In genomic region chr19:13056052-13056660, GRCh38 we compare ENCODE assay signal across 10 cellular contexts. TPM values are rescaled to one million over a fixed set of nuclear protein-coding genes. Genes with fewer than 3 reads are reported as not detected.
DNase-seq lines count a peak whose midpoint lies in the region; ATAC-seq and TF ChIP-seq lines count a peak whose summit lies in the region.
"Had no signal": no experiment of that assay in that cellular context is flagged by ENCODE, and none has a peak within 500 bp of the region (broad histone marks: within the 10 kb centered on the region; RNA-seq: fewer than 3 reads in every experiment).

No MANE protein-coding gene starts in this region.

- WGBS in testis, 2 donors = 27 to 39% methylated on average over 14 to 17 of the region's 17 CpGs

- in situ Hi-C loops in brain microvascular endothelial cell (cut with HindIII; ENCODE audit: low pct_ligation_motif_present, low sequenced_read_pairs) = no loop called here

- no peaks in the 10 kb centered on the region for H3K27me3 ChIP-seq in brain microvascular endothelial cell (replicated peaks)
- H3K27me3 ChIP-seq in testis = no peaks in the 10 kb centered on the region

- H3K4me1 ChIP-seq in testis = peaks cover 98% of the 10 kb centered on the region

- peak overlapping the region; percentile 32 for H3K4me3 ChIP-seq in HFF-Myc (replicated peaks; ENCODE audit: low read depth, low read length)
- no peak overlapping the region for H3K4me3 ChIP-seq in brain microvascular endothelial cell (ENCODE audit: low read depth, low read length)
- no peak overlapping the region for H3K4me3 ChIP-seq in testis

- H3K9me3 ChIP-seq in testis = no peaks in the 10 kb centered on the region

- TF ChIP-seq POLR2A in testis (IDR thresholded peaks at IDR 0.05) = no peak

- DNase-seq in HFF-Myc (ENCODE audit: extremely low read depth, low read depth) = peak; percentile 67
- DNase-seq in brain microvascular endothelial cell = no peak
- DNase-seq in kidney tubule cell (ENCODE audit: low spot score) = peak; percentile 78
- peak; percentile 65 for DNase-seq in testis
- DNase-seq in HUDEP-2 (lab: John Stamatoyannopoulos, UW; ENCODE audit: unreplicated experiment in 76 of 76) = no peak
- DNase-seq in GDM1 (lab: John Stamatoyannopoulos, UW) = no peak
- DNase-seq: activated gamma-delta T cell, NCI-H1417 treated with DMSO at 0.1 percent for 48 hours had no signal

- TF ChIP-seq CTCF in HFF-Myc (IDR thresholded peaks at IDR 0.05; ENCODE audit: low read depth, low read length, missing control alignments) = no peak
- no peak for TF ChIP-seq CTCF in brain microvascular endothelial cell (IDR thresholded peaks at IDR 0.05; ENCODE audit: low read depth, low read length, missing control alignments)
- TF ChIP-seq CTCF in testis (IDR thresholded peaks at IDR 0.05) = no peak

- H3K27ac ChIP-seq in brain microvascular endothelial cell (peak overlapping the region; percentile 90), testis (peak overlapping the region; percentile 90 to 93)

- ATAC-seq in HG03280 (IDR thresholded peaks at IDR 0.05; ENCODE audit: unreplicated experiment) = no peak
- no peak for ATAC-seq in HG02970 (IDR thresholded peaks at IDR 0.05; ENCODE audit: low FRiP score, unreplicated experiment)

- H3K36me3 ChIP-seq in brain microvascular endothelial cell (replicated peaks) (no peaks in the 10 kb centered on the region), testis (ENCODE audit: low read depth, missing control alignments) (no peaks in the 10 kb centered on the region)

- intact Hi-C loops in testis (cut with DNase I; ENCODE audit: low total_unique reads) = no loop called here

RNA-seq across cellular contexts. Expression of gene LYL1, which starts 46.5 kb away (rescaled TPM):
- total RNA-seq in testis = 10 to 100 TPM; 15.9 to 35.8 TPM
- 21.9 TPM for polyA plus RNA-seq in testis (ENCODE audit: insufficient read depth, low read depth, low replicate concordance)

Comparison
In these comparisons a context has a peak if more than half of its experiments do, and no peak if none do; other contexts are left out.
1. DNase-seq: peak in HFF-Myc (single experiment), kidney tubule cell (single experiment) and testis (single experiment); none in brain microvascular endothelial cell (single experiment), HUDEP-2 (0 of 76) and GDM1 (single experiment).